19 cellular contexts compared by ENCODE assay signal in genomic region chr13:75872970-75873369, GRCh38.
"Had no signal": no experiment of that assay in that cellular context is flagged by ENCODE, and none has a peak within 500 bp of the region (broad histone marks: within the 10 kb centered on the region; RNA-seq: fewer than 3 reads in every experiment).

No MANE protein-coding gene starts in this region.

- H3K36me3 Mint-ChIP-seq: naive thymus-derived CD4-positive, alpha-beta T cell; stimulated activated memory B cell treated with anti-CD40 and anti-IgM and Interleukin-4, amounts not matched to agents 10 μg/mL and 1 μg/mL and 100 μg/mL, for 72 hours had no signal

- H3K27ac Mint-ChIP-seq: activated CD4-positive, alpha-beta T cell treated with anti-CD3 and anti-CD28 coated beads, Interleukin-2, amount 10 ng/mL, durations not matched to agents 7 days and 5 days; activated T-helper 1 cell treated with anti-CD3 and anti-CD28 coated beads, Interleukin-12 subunit alpha, Interleukin-12 subunit beta, Interleukin-2, Interleukin-4 antibody, amounts not matched to agents 30 ng/mL and 10 ng/mL and 1 ng/mL, durations not matched to agents 14 hours and 24 hours and 36 hours; stimulated activated memory B cell treated with anti-CD40 and anti-IgM and Interleukin-4, amounts not matched to agents 10 μg/mL and 1 μg/mL and 100 μg/mL, for 72 hours had no signal

- H3K4me1 Mint-ChIP-seq: stimulated activated memory B cell treated with anti-CD40 and anti-IgM and Interleukin-4, amounts not matched to agents 10 μg/mL and 1 μg/mL and 100 μg/mL, for 72 hours had no signal

- H3K27me3 Mint-ChIP-seq: activated CD4-positive, alpha-beta T cell treated with anti-CD3 and anti-CD28 coated beads, Interleukin-2, amount 10 ng/mL, durations not matched to agents 7 days and 5 days had no signal

- DNase-seq: activated CD4-positive, alpha-beta T cell treated with anti-CD3 and anti-CD28 coated beads, Interleukin-2, amount 10 ng/mL, durations not matched to agents 7 days and 5 days; activated CD8-positive, alpha-beta memory T cell treated with anti-CD3 and anti-CD28 coated beads for 24 hours; activated naive CD4-positive, alpha-beta T cell treated with Interleukin-2 at 50 U/mL for 16 hours; anterior cingulate cortex; brain microvascular endothelial cell; effector CD4-positive, alpha-beta T cell; foreskin fibroblast; hypothalamus; kidney; left lung; mammary epithelial cell; mucosa of descending colon; naive thymus-derived CD4-positive, alpha-beta T cell; pancreas; stimulated activated CD4-positive, alpha-beta T cell treated with anti-CD3 and anti-CD28 coated beads, Interleukin-12 subunit alpha, Interleukin-12 subunit beta, amount 100 ng/mL, for 4 hours; tibial artery had no signal

- H3K4me3 Mint-ChIP-seq: activated CD4-positive, alpha-beta T cell treated with anti-CD3 and anti-CD28 coated beads, Interleukin-2, amount 10 ng/mL, durations not matched to agents 7 days and 5 days; activated T-helper 1 cell treated with anti-CD3 and anti-CD28 coated beads, Interleukin-12 subunit alpha, Interleukin-12 subunit beta, Interleukin-2, Interleukin-4 antibody, amounts not matched to agents 30 ng/mL and 10 ng/mL and 1 ng/mL, durations not matched to agents 14 hours and 24 hours and 36 hours; central memory CD8-positive, alpha-beta T cell; naive thymus-derived CD4-positive, alpha-beta T cell; stimulated activated memory B cell treated with anti-CD40 and anti-IgM and Interleukin-4, amounts not matched to agents 10 μg/mL and 1 μg/mL and 100 μg/mL, for 72 hours had no signal

- H3K9me3 Mint-ChIP-seq: activated CD4-positive, alpha-beta T cell treated with anti-CD3 and anti-CD28 coated beads, Interleukin-2, amount 10 ng/mL, durations not matched to agents 7 days and 5 days; activated T-helper 1 cell treated with anti-CD3 and anti-CD28 coated beads, Interleukin-12 subunit alpha, Interleukin-12 subunit beta, Interleukin-2, Interleukin-4 antibody, amounts not matched to agents 30 ng/mL and 10 ng/mL and 1 ng/mL, durations not matched to agents 14 hours and 24 hours and 36 hours; central memory CD8-positive, alpha-beta T cell; naive thymus-derived CD4-positive, alpha-beta T cell; stimulated activated memory B cell treated with anti-CD40 and anti-IgM and Interleukin-4, amounts not matched to agents 10 μg/mL and 1 μg/mL and 100 μg/mL, for 72 hours had no signal
